Comparison of ENCODE assay signal across 21 cellular contexts in genomic region chr13:44814836-44815235, GRCh38.
"Had no signal": no experiment of that assay in that cellular context is flagged by ENCODE, and none has a peak within 500 bp of the region (broad histone marks: within the 10 kb centered on the region; RNA-seq: fewer than 3 reads in every experiment).

No MANE protein-coding gene starts in this region.

- H3K4me1 Mint-ChIP-seq: naive B cell, neural crest cell had no signal

- H3K27ac Mint-ChIP-seq: activated CD4-positive, alpha-beta T cell treated with anti-CD3 and anti-CD28 coated beads, Interleukin-2, amount 10 ng/mL, durations not matched to agents 7 days and 5 days; activated CD8-positive, alpha-beta T cell treated with anti-CD3 and anti-CD28 coated beads, Interleukin-2, amount 10 ng/mL, durations not matched to agents 7 days and 5 days; naive B cell had no signal

- H3K9me3 Mint-ChIP-seq: activated CD4-positive, alpha-beta T cell treated with anti-CD3 and anti-CD28 coated beads, Interleukin-2, amount 10 ng/mL, durations not matched to agents 7 days and 5 days; activated T-cell treated with anti-CD3 and anti-CD28 coated beads, Interleukin-2, amount 50 U/mL, for 4 hours; neural crest cell; stimulated activated effector memory CD8-positive, alpha-beta T cell treated with anti-CD3 and anti-CD28 coated beads, Interleukin-12 subunit alpha, Interleukin-12 subunit beta, amount 100 ng/mL, for 72 hours had no signal

- ATAC-seq: activated CD8-positive, alpha-beta T cell treated with anti-CD3 and anti-CD28 coated beads, Interleukin-2, amount 10 ng/mL, durations not matched to agents 7 days and 5 days had no signal

- H3K27me3 ChIP-seq: gastroesophageal sphincter, heart left ventricle, testis, upper lobe of right lung had no signal

- H3K4me3 ChIP-seq: dorsolateral prefrontal cortex, gastroesophageal sphincter, heart left ventricle, left ventricle myocardium inferior, psoas muscle, skin epidermis, testis, upper lobe of right lung had no signal

- H3K4me3 Mint-ChIP-seq: activated CD4-positive, alpha-beta T cell treated with anti-CD3 and anti-CD28 coated beads, Interleukin-2, amount 10 ng/mL, durations not matched to agents 7 days and 5 days; activated CD8-positive, alpha-beta T cell treated with anti-CD3 and anti-CD28 coated beads, Interleukin-2, amount 10 ng/mL, durations not matched to agents 7 days and 5 days; activated T-cell treated with anti-CD3 and anti-CD28 coated beads, Interleukin-2, amount 50 U/mL, for 4 hours; naive B cell; neural crest cell; stimulated activated effector memory CD8-positive, alpha-beta T cell treated with anti-CD3 and anti-CD28 coated beads, Interleukin-12 subunit alpha, Interleukin-12 subunit beta, amount 100 ng/mL, for 72 hours had no signal

- H3K9me3 ChIP-seq: gastroesophageal sphincter, heart left ventricle, left ventricle myocardium inferior, psoas muscle, testis, upper lobe of right lung had no signal

- H3K36me3 ChIP-seq: gastroesophageal sphincter, heart left ventricle, left ventricle myocardium inferior, upper lobe of right lung had no signal

- H3K27ac ChIP-seq: dorsolateral prefrontal cortex, gastroesophageal sphincter, heart left ventricle, left ventricle myocardium inferior, psoas muscle, upper lobe of right lung had no signal

- H3K36me3 Mint-ChIP-seq: naive B cell; stimulated activated effector memory CD8-positive, alpha-beta T cell treated with anti-CD3 and anti-CD28 coated beads, Interleukin-12 subunit alpha, Interleukin-12 subunit beta, amount 100 ng/mL, for 72 hours had no signal

- DNase-seq: activated CD4-positive, alpha-beta T cell treated with anti-CD3 and anti-CD28 coated beads, Interleukin-2, amount 10 ng/mL, durations not matched to agents 7 days and 5 days; activated CD4-positive, CD25-positive, alpha-beta regulatory T cell; activated CD8-positive, alpha-beta T cell treated with anti-CD3 and anti-CD28 coated beads, Interleukin-2, amount 10 ng/mL, durations not matched to agents 7 days and 5 days; activated effector memory CD4-positive, alpha-beta T cell treated with anti-CD3 and anti-CD28 coated beads, Interleukin-2, amount 50 U/mL, for 16 hours; activated naive CD4-positive, alpha-beta T cell treated with anti-CD3 and anti-CD28 coated beads, Interleukin-2, amount 50 U/mL, for 16 hours; activated T-cell treated with anti-CD3 and anti-CD28 coated beads, Interleukin-2, amount 50 U/mL, for 4 hours; dorsolateral prefrontal cortex; heart left ventricle; kidney glomerular epithelial cell; left ventricle myocardium inferior; mammary epithelial cell; naive B cell; psoas muscle; right cardiac atrium; stimulated activated CD4-positive, alpha-beta T cell treated with anti-CD3 and anti-CD28 coated beads, Interleukin-4, amount 100 ng/mL, for 24 hours; testis; upper lobe of right lung had no signal
